8 cellular contexts compared by ENCODE assay signal in genomic region chr17:76671123-76671911, GRCh38.
A peak's percentile ranks its signal among the peaks of the same experiment; 100 is the strongest.
DNase-seq lines count a peak whose midpoint lies in the region; ATAC-seq, FAIRE-seq and TF ChIP-seq lines count a peak whose summit lies in the region.

No MANE protein-coding gene starts in this region.

- DNase-seq in AG10803 (ENCODE audit: low read depth) (peak; percentile 100), NCI-H446 (lab: John Stamatoyannopoulos, UW) (peak; percentile 99 to 100), cerebellar nuclear complex (lab: John Stamatoyannopoulos, UW) (peak; percentile 95 to 97)
- peak; percentile 98 to 99 for DNase-seq in stimulated activated CD4-positive, alpha-beta T cell treated with anti-CD3 and anti-CD28 coated beads, Interleukin-12 subunit alpha, Interleukin-12 subunit beta, amount 100 ng/mL, for 24 hours (ENCODE audit: low read depth in 2 of 2)

- peak overlapping the region; percentile 76 for H3K4me3 ChIP-seq in AG10803 (ENCODE audit: low read length)

- no peak for TF ChIP-seq CTCF in AG10803 (conservative IDR thresholded peaks at IDR 0.05; ENCODE audit: low read length)

- peak; percentile 92 for FAIRE-seq in islet of Langerhans (lab: Jason Lieb, UNC)

- ATAC-seq in GM19043 (IDR thresholded peaks at IDR 0.05; ENCODE audit: low read depth, unreplicated experiment) (peak; percentile 94), HG03354 (IDR thresholded peaks at IDR 0.05; ENCODE audit: poor library complexity, severe bottlenecking, unreplicated experiment) (peak; percentile 99)
- ATAC-seq in activated CD4-positive, CD25-positive, alpha-beta regulatory T cell treated with anti-CD3 and anti-CD28 coated beads, Interleukin-2, amount 50 U/mL, for 24 hours = peak; percentile 99

Comparison
In these comparisons a context has a peak if more than half of its experiments do, and no peak if none do; other contexts are left out.
1. Peak in every context shown above with its lines: DNase-seq, ATAC-seq and H3K4me3 ChIP-seq.